8 cellular contexts compared by ENCODE assay signal in the genomic region with DNA sequence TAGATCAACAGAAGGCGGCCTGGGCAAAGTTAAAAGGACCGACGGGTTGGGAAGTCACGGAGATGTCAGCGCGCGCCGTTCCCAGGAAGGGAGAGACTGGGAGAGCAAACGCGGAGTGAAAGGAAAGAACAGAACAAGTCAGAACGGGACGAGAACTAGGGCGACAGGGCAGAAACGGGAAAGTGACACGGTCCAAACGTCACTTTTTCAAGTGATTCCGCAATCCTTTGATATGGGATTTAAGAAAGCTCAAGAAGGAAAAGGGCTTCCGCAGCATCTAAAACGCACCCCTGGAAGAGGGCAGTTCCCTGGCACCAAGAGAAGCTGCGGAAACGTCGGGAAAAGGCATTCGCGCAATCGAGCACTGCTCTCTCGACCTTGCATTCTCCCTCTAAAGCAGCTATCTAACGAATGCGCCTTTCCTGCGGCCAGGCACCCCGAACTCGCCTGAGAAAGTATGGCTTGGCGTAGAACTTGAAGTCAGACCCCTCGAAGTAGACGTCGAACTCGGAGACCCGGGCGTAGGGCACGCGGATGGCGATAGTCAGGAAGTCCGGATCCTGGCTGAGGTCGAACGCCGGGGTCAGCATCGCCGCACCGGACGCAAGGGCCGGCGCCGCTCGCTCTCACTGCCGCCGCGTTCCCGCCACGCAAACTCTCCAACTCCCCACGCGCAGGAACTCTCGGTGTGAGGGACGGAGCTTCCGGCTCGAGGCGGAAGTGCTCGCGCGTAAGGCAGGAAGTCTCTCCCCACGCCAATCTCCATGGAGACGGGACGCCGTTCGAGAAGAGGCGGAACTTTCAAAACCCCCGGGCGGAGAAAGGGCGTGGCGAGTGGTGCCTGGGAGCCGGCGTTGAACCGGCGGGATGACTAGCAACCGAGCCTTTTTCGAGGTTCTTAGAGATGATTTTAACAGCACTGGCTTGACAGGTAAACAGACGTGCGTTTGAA. TPM values are rescaled to one million over a fixed set of nuclear protein-coding genes. Genes with fewer than 3 reads are reported as not detected.
DNase-seq lines count a peak whose midpoint lies in the region; ATAC-seq and TF ChIP-seq lines count a peak whose summit lies in the region.

A gene (minus strand): TSS at position 695 of the 952 bp plus-strand sequence. CDS start 105 bp downstream, at position 590.

- peak; percentile 66 for DNase-seq in NCI-H2029 (lab: John Stamatoyannopoulos, UW)
- DNase-seq in NCI-H2029 treated with DMSO at 0.1 percent for 48 hours (lab: John Stamatoyannopoulos, UW), result no peak
- peak; percentile 70 to 86 for DNase-seq in NCI-H1930 (lab: John Stamatoyannopoulos, UW)
- peak; percentile 93 for DNase-seq in T1000 (lab: John Stamatoyannopoulos, UW)
- peak; percentile 92 for DNase-seq in astrocyte of the spinal cord (ENCODE audit: low read depth, low spot score)
- peak; percentile 78 to 87 for DNase-seq in hippocampal formation (lab: John Stamatoyannopoulos, UW)
- DNase-seq in renal cortical epithelial cell (ENCODE audit: low read depth), result peak; percentile 89

- no peak for TF ChIP-seq CTCF in astrocyte of the spinal cord (IDR thresholded peaks at IDR 0.05; ENCODE audit: low read depth, low read length)

- peak; percentile 82 for ATAC-seq in HG02973 (IDR thresholded peaks at IDR 0.05; ENCODE audit: unreplicated experiment)

- in situ Hi-C loops in astrocyte of the spinal cord (cut with HindIII; ENCODE audit: low sequenced_read_pairs), result no loop called here

- peak within 1 kb of the TSS; percentile 98 for H3K4me3 ChIP-seq in astrocyte of the spinal cord (ENCODE audit: low read depth, low read length)

RNA-seq across cellular contexts. Expression of the gene that starts here (rescaled TPM):
- total RNA-seq in renal cortical epithelial cell, result 22.2 and 25.0 TPM in 2 replicates
